Comparison of ENCODE assay signal across 35 cellular contexts in the genomic region with DNA sequence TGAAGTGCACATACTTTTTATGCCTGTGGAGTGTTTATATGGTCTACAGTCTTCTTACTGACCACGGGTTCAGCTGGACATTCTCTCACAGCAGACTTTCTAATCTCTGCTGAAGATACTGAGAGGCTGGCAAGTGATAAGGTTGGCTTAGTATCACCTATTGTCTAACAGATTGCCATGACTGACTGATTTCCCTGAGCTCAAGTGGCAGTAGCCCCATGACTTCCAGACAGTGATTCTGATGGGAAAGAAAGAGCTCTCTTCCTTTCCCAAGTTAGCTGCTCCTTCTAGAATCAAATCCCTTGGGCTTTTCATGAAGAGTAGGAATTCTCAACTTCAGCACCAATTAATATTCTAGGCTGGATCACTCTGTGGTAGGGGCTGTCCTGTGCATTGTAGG.
A peak's percentile ranks its signal among the peaks of the same experiment; 100 is the strongest.
DNase-seq lines count a peak whose midpoint lies in the region; ATAC-seq, FAIRE-seq and TF ChIP-seq lines count a peak whose summit lies in the region.
"Had no signal": no experiment of that assay in that cellular context is flagged by ENCODE, and none has a peak within 500 bp of the region (broad histone marks: within the 10 kb centered on the region; RNA-seq: fewer than 3 reads in every experiment).

No MANE protein-coding gene starts in this region.

- H3K36me3 Mint-ChIP-seq in endodermal cell (ENCODE audit: low read depth), result peaks cover 2% of the 10 kb centered on the region
- H3K36me3 Mint-ChIP-seq: CD14-positive monocyte; CD4-positive, alpha-beta memory T cell; CD4-positive, CD25-positive, alpha-beta regulatory T cell; CD8-positive, alpha-beta memory T cell; CD8-positive, alpha-beta T cell had no signal

- no peak overlapping the region for H4K8ac ChIP-seq in mesendoderm (ENCODE audit: low read depth, low read length)

- H3K36me3 ChIP-seq in endodermal cell (ENCODE audit: control insufficient read depth, insufficient read depth, low read length), result no peaks in the 10 kb centered on the region
- H3K36me3 ChIP-seq in keratinocyte (ENCODE audit: control insufficient read depth in 2 of 2, extremely low read depth in 1 of 2, insufficient read depth in 2 of 2, low read length in 2 of 2), result no peaks in the 10 kb centered on the region
- H3K36me3 ChIP-seq in mesendoderm (ENCODE audit: control insufficient read depth, insufficient read depth, low read length), result no peaks in the 10 kb centered on the region
- H3K36me3 ChIP-seq in MM.1S (replicated peaks; ENCODE audit: insufficient read depth, low read length), result no peaks in the 10 kb centered on the region
- H3K36me3 ChIP-seq: BE2C; BLaER1; BLaER1 treated with 17β-estradiol and CSF1 and Interleukin-3, amounts not matched to agents 10 nM and 100 nM had no signal

- peak; percentile 36 for FAIRE-seq in keratinocyte (lab: Jason Lieb, UNC)
- FAIRE-seq: A204.1, A549, D721Med had no signal

- H2BK5ac ChIP-seq in mesendoderm (ENCODE audit: low read length), result peak overlapping the region; percentile 91

- no peaks in the 10 kb centered on the region for H3K9me3 ChIP-seq in endodermal cell (ENCODE audit: control insufficient read depth, low read length)
- H3K9me3 ChIP-seq in keratinocyte (ENCODE audit: control insufficient read depth, low read depth, low read length), result no peaks in the 10 kb centered on the region
- no peaks in the 10 kb centered on the region for H3K9me3 ChIP-seq in MM.1S (replicated peaks; ENCODE audit: insufficient read depth, low read length)
- H3K9me3 ChIP-seq: A549; BE2C; BLaER1; BLaER1 treated with 17β-estradiol and CSF1 and Interleukin-3, amounts not matched to agents 10 nM and 100 nM; Caco-2 had no signal

- H3K4ac ChIP-seq in mesendoderm (ENCODE audit: low read depth, low read length), result no peak overlapping the region

- H2BK120ac ChIP-seq in mesendoderm (ENCODE audit: low read depth, low read length), result peak overlapping the region; percentile 67

- H3K4me2 ChIP-seq in keratinocyte (ENCODE audit: control insufficient read depth, extremely low read depth, insufficient read depth, low read depth, low read length), result no peak overlapping the region
- H3K4me2 ChIP-seq in mesendoderm (ENCODE audit: low read length), result no peak overlapping the region
- no peak overlapping the region for H3K4me2 ChIP-seq in MM.1S (ENCODE audit: low read depth, low read length)
- H3K4me2 ChIP-seq: A549; BLaER1; BLaER1 treated with 17β-estradiol and CSF1 and Interleukin-3, amounts not matched to agents 10 nM and 100 nM had no signal

- no peak overlapping the region for H3K23ac ChIP-seq in mesendoderm (ENCODE audit: low read length)

- peak overlapping the region; percentile 31 for H3K4me3 ChIP-seq in endodermal cell (ENCODE audit: low read length)
- H3K4me3 ChIP-seq in keratinocyte (ENCODE audit: control insufficient read depth in 2 of 3, extremely low read depth in 1 of 3, insufficient read depth in 2 of 3, low read depth in 1 of 3, low read length in 3 of 3), result no peak overlapping the region
- no peak overlapping the region for H3K4me3 ChIP-seq in mesendoderm (ENCODE audit: low read length)
- H3K4me3 ChIP-seq in MM.1S (ENCODE audit: low read length), result no peak overlapping the region
- H3K4me3 ChIP-seq: A549; BLaER1; BLaER1 treated with 17β-estradiol and CSF1 and Interleukin-3, amounts not matched to agents 10 nM and 100 nM had no signal

- H3K27ac Mint-ChIP-seq in endodermal cell, result peak overlapping the region; percentile 82
- H3K27ac Mint-ChIP-seq: B cell; CD14-positive monocyte; CD4-positive, alpha-beta memory T cell; CD4-positive, alpha-beta T cell; CD4-positive, CD25-positive, alpha-beta regulatory T cell; CD8-positive, alpha-beta memory T cell; CD8-positive, alpha-beta T cell had no signal

- no peak overlapping the region for H3K4me3 Mint-ChIP-seq in endodermal cell
- H3K4me3 Mint-ChIP-seq: B cell; CD14-positive monocyte; CD4-positive, alpha-beta memory T cell; CD4-positive, alpha-beta T cell; CD4-positive, CD25-positive, alpha-beta regulatory T cell; CD8-positive, alpha-beta memory T cell; CD8-positive, alpha-beta T cell had no signal

- H3K79me2 ChIP-seq in keratinocyte (ENCODE audit: control insufficient read depth, insufficient read depth, low read length), result no peaks in the 10 kb centered on the region
- H3K79me2 ChIP-seq in mesendoderm (ENCODE audit: control insufficient read depth, insufficient read depth, low read length), result no peaks in the 10 kb centered on the region
- H3K79me2 ChIP-seq in MM.1S (ENCODE audit: low read length), result no peaks in the 10 kb centered on the region

- H3K27ac ChIP-seq in endodermal cell (ENCODE audit: low read depth, low read length) (peak overlapping the region; percentile 67), keratinocyte (ENCODE audit: control insufficient read depth, insufficient read depth, low read length) (no peak overlapping the region), mesendoderm (ENCODE audit: low read depth, low read length) (peak overlapping the region; percentile 49), MM.1S (ENCODE audit: low read length) (no peak overlapping the region)
- H3K27ac ChIP-seq: 22Rv1; A549; BLaER1; BLaER1 treated with 17β-estradiol and CSF1 and Interleukin-3, amounts not matched to agents 10 nM and 100 nM; C4-2B had no signal

- H4K5ac ChIP-seq in mesendoderm (ENCODE audit: low read length), result no peak overlapping the region

- H3K4me1 ChIP-seq in endodermal cell (ENCODE audit: control insufficient read depth, insufficient read depth, low read length) (peaks cover 27% of the 10 kb centered on the region), keratinocyte (ENCODE audit: control insufficient read depth, extremely low read depth, insufficient read depth, low read length) (no peaks in the 10 kb centered on the region), mesendoderm (ENCODE audit: control insufficient read depth, low read depth, low read length) (peaks cover 9% of the 10 kb centered on the region), MM.1S (ENCODE audit: low read length) (no peaks in the 10 kb centered on the region)
- H3K4me1 ChIP-seq: A549; BE2C; BLaER1; BLaER1 treated with 17β-estradiol and CSF1 and Interleukin-3, amounts not matched to agents 10 nM and 100 nM; Caco-2 had no signal

- H3K79me1 ChIP-seq in mesendoderm (ENCODE audit: low read length), result no peaks in the 10 kb centered on the region

- peaks cover 53% of the 10 kb centered on the region for H3K4me1 Mint-ChIP-seq in endodermal cell
- H3K4me1 Mint-ChIP-seq: B cell; CD14-positive monocyte; CD4-positive, alpha-beta memory T cell; CD4-positive, CD25-positive, alpha-beta regulatory T cell; CD8-positive, alpha-beta memory T cell had no signal

- dilution Hi-C loops in keratinocyte (cut with MboI; ENCODE audit: extremely low pct_ligation_motif_present, low sequenced_read_pairs), result no loop called here

- no peak for TF ChIP-seq CTCF in endodermal cell (conservative IDR thresholded peaks at IDR 0.05)
- TF ChIP-seq CTCF in keratinocyte (optimal IDR thresholded peaks at IDR 0.05 in 1 of 3, IDR thresholded peaks at IDR 0.05 in 1 of 3, conservative IDR thresholded peaks at IDR 0.05 in 1 of 3; ENCODE audit: extremely low read depth in 1 of 3, insufficient read depth in 2 of 3, low read length in 3 of 3), result no peak
- TF ChIP-seq CTCF in MM.1S (IDR thresholded peaks at IDR 0.05; ENCODE audit: low read length), result no peak

- WGBS in endodermal cell (ENCODE audit: insufficient coverage in 1 of 2, insufficient read length in 1 of 2), 2 experiments, result 34 to 67% methylated on average over 1 of the region's 1 CpG
- no CpG with 5 or more reads among the region's 1 CpG for WGBS in mesendoderm (ENCODE audit: extremely low coverage, insufficient coverage, low lambda C conversion rate)

- H3K9ac ChIP-seq in endodermal cell (ENCODE audit: extremely low read depth, low read length, poor library complexity, severe bottlenecking) (peak overlapping the region; percentile 47), keratinocyte (ENCODE audit: control insufficient read depth, extremely low read depth, insufficient read depth, low read length) (no peak overlapping the region), mesendoderm (ENCODE audit: low read length) (no peak overlapping the region), MM.1S (ENCODE audit: low read length) (no peak overlapping the region)
- H3K9ac ChIP-seq: BLaER1; BLaER1 treated with 17β-estradiol and CSF1 and Interleukin-3, amounts not matched to agents 10 nM and 100 nM had no signal

- H3K56ac ChIP-seq in mesendoderm (ENCODE audit: low read length), result peak overlapping the region; percentile 66

- peak overlapping the region; percentile 92 for H3K18ac ChIP-seq in mesendoderm (ENCODE audit: low read length)

- ATAC-seq in GM21390 (IDR thresholded peaks at IDR 0.05; ENCODE audit: unreplicated experiment) (no peak), GM19035 (IDR thresholded peaks at IDR 0.05; ENCODE audit: unreplicated experiment) (no peak)
- ATAC-seq: A549; CD8-positive, alpha-beta T cell had no signal

- H2AFZ ChIP-seq in keratinocyte (ENCODE audit: control insufficient read depth, low read length), result no peak overlapping the region
- no peak overlapping the region for H2AFZ ChIP-seq in MM.1S (ENCODE audit: low read length)

- no peaks in the 10 kb centered on the region for H4K20me1 ChIP-seq in keratinocyte (ENCODE audit: control insufficient read depth, extremely low read depth, insufficient read depth, low read length)
- no peaks in the 10 kb centered on the region for H4K20me1 ChIP-seq in MM.1S (ENCODE audit: insufficient read depth, low read length)
- H4K20me1 ChIP-seq: BLaER1; BLaER1 treated with 17β-estradiol and CSF1 and Interleukin-3, amounts not matched to agents 10 nM and 100 nM had no signal

- DNase-seq in endodermal cell, result peak; percentile 64
- peak; percentile 15 for DNase-seq in iPS-NIHi7 (ENCODE audit: extremely low spot score)
- DNase-seq in keratinocyte (ENCODE audit: low read depth, low spot score), result no peak
- peak; percentile 91 for DNase-seq in mesendoderm
- DNase-seq in 8988T, result no peak
- no peak for DNase-seq in MM.1S
- DNase-seq: ACHN; AML-193; BE2C; C1 segment of cervical spinal cord; Caco-2; Calu3; CD4-positive, alpha-beta memory T cell; CD4-positive, alpha-beta T cell; CD4-positive, CD25-positive, alpha-beta regulatory T cell; CD8-positive, alpha-beta memory T cell; CD8-positive, alpha-beta T cell; COR-L47; DMS 273 treated with DMSO at 0.1 percent for 48 hours; DMS153; DMS79; DMS79 treated with DMSO at 0.1 percent for 48 hours; DND-41; EL had no signal

- peaks cover 4% of the 10 kb centered on the region for H3K9me3 Mint-ChIP-seq in endodermal cell
- H3K9me3 Mint-ChIP-seq: CD4-positive, alpha-beta T cell had no signal

- no peaks in the 10 kb centered on the region for H3K27me3 Mint-ChIP-seq in endodermal cell (ENCODE audit: insufficient read depth)
- H3K27me3 Mint-ChIP-seq: B cell; CD4-positive, alpha-beta memory T cell; CD4-positive, CD25-positive, alpha-beta regulatory T cell had no signal

- no peak overlapping the region for H2AK5ac ChIP-seq in mesendoderm (ENCODE audit: low read length)

- H3K27me3 ChIP-seq in endodermal cell (ENCODE audit: control insufficient read depth, insufficient read depth, low read length, poor library complexity, severe bottlenecking) (no peaks in the 10 kb centered on the region), keratinocyte (ENCODE audit: control insufficient read depth, extremely low read depth, insufficient read depth, low read length) (no peaks in the 10 kb centered on the region), mesendoderm (ENCODE audit: insufficient read depth, low read length, poor library complexity) (no peaks in the 10 kb centered on the region), MM.1S (replicated peaks; ENCODE audit: insufficient read depth, low read length) (no peaks in the 10 kb centered on the region)
- H3K27me3 ChIP-seq: BE2C; BLaER1; BLaER1 treated with 17β-estradiol and CSF1 and Interleukin-3, amounts not matched to agents 10 nM and 100 nM had no signal

- H3K9me1 ChIP-seq in keratinocyte (ENCODE audit: control insufficient read depth, extremely low read depth, insufficient read depth, low read length), result peaks cover 2% of the 10 kb centered on the region

- no peak overlapping the region for H2BK15ac ChIP-seq in mesendoderm (replicated peaks; ENCODE audit: low read depth)

- no peaks in the 10 kb centered on the region for H3F3A ChIP-seq in MM.1S (ENCODE audit: insufficient read depth, low read length)

- no peaks in the 10 kb centered on the region for H3K9me2 ChIP-seq in MM.1S (replicated peaks; ENCODE audit: insufficient read depth, low read length)

Comparison
In these comparisons a context has a peak if more than half of its experiments do, and no peak if none do; other contexts are left out.
1. DNase-seq: peak in endodermal cell (single experiment), iPS-NIHi7 (single experiment) and mesendoderm (single experiment); none in keratinocyte (single experiment), 8988T (single experiment) and MM.1S (single experiment).
2. H3K27ac ChIP-seq: peak in endodermal cell (single experiment) and mesendoderm (single experiment); none in keratinocyte (single experiment) and MM.1S (single experiment).